In the genomic region with DNA sequence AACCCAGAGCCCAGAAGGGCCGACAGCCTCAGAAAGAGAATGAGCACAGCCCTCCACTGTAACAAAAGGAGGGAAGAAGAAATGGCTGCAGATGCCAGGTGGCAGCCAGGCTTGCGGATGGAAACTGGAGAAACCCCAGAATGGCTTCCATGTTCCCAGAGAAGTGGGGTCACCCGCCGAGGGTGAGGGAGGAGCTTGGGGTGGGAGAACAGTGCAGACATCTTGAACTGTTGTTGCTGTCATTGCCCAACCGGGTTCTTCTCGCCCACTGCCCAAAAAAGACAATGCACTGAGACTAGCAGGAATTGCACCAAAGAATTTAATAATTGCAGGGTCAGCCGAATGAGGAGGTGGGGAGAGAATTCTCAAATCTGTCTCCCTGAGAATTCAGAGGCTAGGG, we compare ENCODE assay signal across 25 cellular contexts.
DNase-seq lines count a peak whose midpoint lies in the region; ATAC-seq and TF ChIP-seq lines count a peak whose summit lies in the region.
"Had no signal": no experiment of that assay in that cellular context is flagged by ENCODE, and none has a peak within 500 bp of the region (broad histone marks: within the 10 kb centered on the region; RNA-seq: fewer than 3 reads in every experiment).

No MANE protein-coding gene starts in this region.

- no peaks in the 10 kb centered on the region for H3K9me3 Mint-ChIP-seq in natural killer cell
- H3K9me3 Mint-ChIP-seq in natural killer cell treated with Interleukin-12 subunit alpha and Interleukin-12 subunit beta and Interleukin-15 and Interleukin-18, amount 100 ng/mL, for 72 hours = no peaks in the 10 kb centered on the region
- no peaks in the 10 kb centered on the region for H3K9me3 Mint-ChIP-seq in endodermal cell
- H3K9me3 Mint-ChIP-seq: CD4-positive, alpha-beta T cell; CD8-positive, alpha-beta memory T cell had no signal

- H3K27me3 Mint-ChIP-seq in natural killer cell (ENCODE audit: low read depth in 2 of 2) (peaks cover 3 to 7% of the 10 kb centered on the region in 2 donors), endodermal cell (ENCODE audit: insufficient read depth) (peaks cover 6% of the 10 kb centered on the region)
- H3K27me3 Mint-ChIP-seq in natural killer cell treated with Interleukin-12 subunit alpha and Interleukin-12 subunit beta and Interleukin-15 and Interleukin-18, amount 100 ng/mL, for 72 hours = peaks cover 0 to 9% of the 10 kb centered on the region in 2 donors
- H3K27me3 Mint-ChIP-seq: CD8-positive, alpha-beta memory T cell had no signal

- intact Hi-C loops in natural killer cell (cut with micrococcal nuclease) (no loop called here), spleen (cut with DNase I; ENCODE audit: low total_unique reads) (no loop called here)

- H3K27ac ChIP-seq in endodermal cell (ENCODE audit: low read depth, low read length) = no peak overlapping the region
- no peak overlapping the region for H3K27ac ChIP-seq in spleen
- H3K27ac ChIP-seq in brain microvascular endothelial cell = no peak overlapping the region
- no peak overlapping the region for H3K27ac ChIP-seq in Karpas-422 (ENCODE audit: low read length)
- H3K27ac ChIP-seq: A549; BLaER1 treated with 17β-estradiol and CSF1 and Interleukin-3, amounts not matched to agents 10 nM and 100 nM; GM23248 had no signal

- no peaks in the 10 kb centered on the region for H3K4me1 ChIP-seq in endodermal cell (ENCODE audit: control insufficient read depth, insufficient read depth, low read length)
- peaks cover 0 to 12% (median 0%) of the 10 kb centered on the region in 6 donors for H3K4me1 ChIP-seq in spleen
- H3K4me1 ChIP-seq in Karpas-422 (ENCODE audit: low read length) = peaks cover 3% of the 10 kb centered on the region
- H3K4me1 ChIP-seq: A549, BE2C had no signal

- H3K36me3 ChIP-seq in endodermal cell (ENCODE audit: control insufficient read depth, insufficient read depth, low read length) (no peaks in the 10 kb centered on the region), spleen (no peaks in the 10 kb centered on the region), brain microvascular endothelial cell (replicated peaks) (no peaks in the 10 kb centered on the region), Karpas-422 (ENCODE audit: insufficient read depth, low read length) (no peaks in the 10 kb centered on the region)
- H3K36me3 ChIP-seq: BE2C; BLaER1 treated with 17β-estradiol and CSF1 and Interleukin-3, amounts not matched to agents 10 nM and 100 nM had no signal

- no peak overlapping the region for H3K4me2 ChIP-seq in Karpas-422 (ENCODE audit: low read depth, low read length, poor library complexity, severe bottlenecking)
- H3K4me2 ChIP-seq: A549 had no signal

- no peak overlapping the region for H3K27ac Mint-ChIP-seq in natural killer cell
- no peak overlapping the region for H3K27ac Mint-ChIP-seq in natural killer cell treated with Interleukin-12 subunit alpha and Interleukin-12 subunit beta and Interleukin-15 and Interleukin-18, amount 100 ng/mL, for 72 hours
- no peak overlapping the region for H3K27ac Mint-ChIP-seq in endodermal cell
- H3K27ac Mint-ChIP-seq: CD14-positive monocyte; CD4-positive, alpha-beta T cell; CD8-positive, alpha-beta memory T cell had no signal

- H3K36me3 Mint-ChIP-seq in natural killer cell (no peaks in the 10 kb centered on the region), endodermal cell (ENCODE audit: low read depth) (no peaks in the 10 kb centered on the region)
- H3K36me3 Mint-ChIP-seq in natural killer cell treated with Interleukin-12 subunit alpha and Interleukin-12 subunit beta and Interleukin-15 and Interleukin-18, amount 100 ng/mL, for 72 hours = no peaks in the 10 kb centered on the region
- H3K36me3 Mint-ChIP-seq: CD14-positive monocyte; CD8-positive, alpha-beta memory T cell had no signal

- no peak overlapping the region for H3K4me3 Mint-ChIP-seq in natural killer cell
- H3K4me3 Mint-ChIP-seq in natural killer cell treated with Interleukin-12 subunit alpha and Interleukin-12 subunit beta and Interleukin-15 and Interleukin-18, amount 100 ng/mL, for 72 hours = no peak overlapping the region
- no peak overlapping the region for H3K4me3 Mint-ChIP-seq in endodermal cell
- H3K4me3 Mint-ChIP-seq: CD14-positive monocyte; CD4-positive, alpha-beta T cell; CD8-positive, alpha-beta memory T cell had no signal

- H3K27me3 ChIP-seq in endodermal cell (ENCODE audit: control insufficient read depth, insufficient read depth, low read length, poor library complexity, severe bottlenecking) (no peaks in the 10 kb centered on the region), spleen (replicated peaks in 1 of 7) (peaks cover 0 to 4% (median 0%) of the 10 kb centered on the region in 7 donors), brain microvascular endothelial cell (replicated peaks) (no peaks in the 10 kb centered on the region), Karpas-422 (ENCODE audit: low read length) (no peaks in the 10 kb centered on the region)
- H3K27me3 ChIP-seq: BE2C; BLaER1 treated with 17β-estradiol and CSF1 and Interleukin-3, amounts not matched to agents 10 nM and 100 nM had no signal

- H3K4me3 ChIP-seq in endodermal cell (ENCODE audit: low read length) (no peak overlapping the region), spleen (no peak overlapping the region), brain microvascular endothelial cell (ENCODE audit: low read depth, low read length) (no peak overlapping the region), Karpas-422 (ENCODE audit: low read length) (no peak overlapping the region)
- H3K4me3 ChIP-seq: A549; BLaER1 treated with 17β-estradiol and CSF1 and Interleukin-3, amounts not matched to agents 10 nM and 100 nM; GM12878; GM23248 had no signal

- DNase-seq in natural killer cell = peak; percentile 1
- no peak for DNase-seq in natural killer cell treated with Interleukin-12 subunit alpha and Interleukin-12 subunit beta and Interleukin-15 and Interleukin-18, amount 100 ng/mL, for 72 hours (ENCODE audit: low spot score)
- DNase-seq in endodermal cell = peak; percentile 26
- DNase-seq in mesenteric fat pad (ENCODE audit: low spot score) = peak; percentile 37
- DNase-seq in spleen = peak; percentile 61
- no peak for DNase-seq in brain microvascular endothelial cell
- DNase-seq in Karpas-422 = no peak
- DNase-seq: 8988T; ACHN; AML-193; BE2C; CD4-positive, alpha-beta T cell; CD8-positive, alpha-beta memory T cell; DMS 273 treated with DMSO at 0.1 percent for 48 hours; DMS79; EL; GDM1; GM23248; H7; HCEC 1CT had no signal

- H2AFZ ChIP-seq in Karpas-422 (ENCODE audit: low read length) = no peak overlapping the region
- H2AFZ ChIP-seq: GM23248 had no signal

- H3K9ac ChIP-seq in endodermal cell (ENCODE audit: extremely low read depth, low read length, poor library complexity, severe bottlenecking) (no peak overlapping the region), Karpas-422 (ENCODE audit: low read length) (no peak overlapping the region)
- H3K9ac ChIP-seq: BLaER1 treated with 17β-estradiol and CSF1 and Interleukin-3, amounts not matched to agents 10 nM and 100 nM; GM23248 had no signal

- no peaks in the 10 kb centered on the region for H3K79me2 ChIP-seq in Karpas-422 (ENCODE audit: low read length)

- H4K20me1 ChIP-seq in Karpas-422 (ENCODE audit: insufficient read depth, low read depth, low read length) = no peaks in the 10 kb centered on the region
- H4K20me1 ChIP-seq: BLaER1 treated with 17β-estradiol and CSF1 and Interleukin-3, amounts not matched to agents 10 nM and 100 nM had no signal

- H3K9me2 ChIP-seq in Karpas-422 (replicated peaks; ENCODE audit: insufficient read depth, low read length) = no peaks in the 10 kb centered on the region

- H3K9me3 ChIP-seq in endodermal cell (ENCODE audit: control insufficient read depth, low read length) (no peaks in the 10 kb centered on the region), spleen (no peaks in the 10 kb centered on the region), Karpas-422 (ENCODE audit: low read length) (no peaks in the 10 kb centered on the region)
- H3K9me3 ChIP-seq: A549, BE2C had no signal

- H3K4me1 Mint-ChIP-seq in natural killer cell = peaks cover 0 to 4% of the 10 kb centered on the region in 2 donors
- peaks cover 0 to 2% of the 10 kb centered on the region in 2 donors for H3K4me1 Mint-ChIP-seq in natural killer cell treated with Interleukin-12 subunit alpha and Interleukin-12 subunit beta and Interleukin-15 and Interleukin-18, amount 100 ng/mL, for 72 hours (ENCODE audit: low read depth in 2 of 2)
- H3K4me1 Mint-ChIP-seq in endodermal cell = peaks cover 10% of the 10 kb centered on the region

- in situ Hi-C loops in brain microvascular endothelial cell (cut with HindIII; ENCODE audit: low pct_ligation_motif_present, low sequenced_read_pairs) = no loop called here

- 92 to 96% methylated on average over 4 to 7 of the region's 7 CpGs for WGBS in endodermal cell (ENCODE audit: insufficient coverage in 1 of 2, insufficient read length in 1 of 2), 2 experiments
- 89 to 91% (median 91%) methylated on average over 7 of the region's 7 CpGs for WGBS in spleen, 5 donors

- ATAC-seq in natural killer cell = no peak
- no peak for ATAC-seq in natural killer cell treated with Interleukin-12 subunit alpha and Interleukin-12 subunit beta and Interleukin-15 and Interleukin-18, amount 100 ng/mL, for 72 hours
- no peak for ATAC-seq in GM18861 (IDR thresholded peaks at IDR 0.05; ENCODE audit: unreplicated experiment)
- ATAC-seq: A549, GM12878 had no signal

- TF ChIP-seq CTCF in natural killer cell (IDR thresholded peaks at IDR 0.05) (no peak), endodermal cell (conservative IDR thresholded peaks at IDR 0.05) (no peak), spleen (IDR thresholded peaks at IDR 0.05 in 8 of 11, conservative IDR thresholded peaks at IDR 0.05 in 3 of 11) (no peak), brain microvascular endothelial cell (IDR thresholded peaks at IDR 0.05; ENCODE audit: low read depth, low read length, missing control alignments) (no peak)

- no peak for TF ChIP-seq POLR2A in spleen (IDR thresholded peaks at IDR 0.05)

Comparison
In these comparisons a context has a peak if more than half of its experiments do, and no peak if none do; other contexts are left out.
1. DNase-seq: peak in natural killer cell (single experiment), endodermal cell (single experiment), mesenteric fat pad (single experiment) and spleen (single experiment); none in natural killer cell treated with Interleukin-12 subunit alpha and Interleukin-12 subunit beta and Interleukin-15 and Interleukin-18, amount 100 ng/mL, for 72 hours (single experiment), brain microvascular endothelial cell (single experiment) and Karpas-422 (single experiment).